Comparison of ENCODE assay signal across 9 cellular contexts in the genomic region with DNA sequence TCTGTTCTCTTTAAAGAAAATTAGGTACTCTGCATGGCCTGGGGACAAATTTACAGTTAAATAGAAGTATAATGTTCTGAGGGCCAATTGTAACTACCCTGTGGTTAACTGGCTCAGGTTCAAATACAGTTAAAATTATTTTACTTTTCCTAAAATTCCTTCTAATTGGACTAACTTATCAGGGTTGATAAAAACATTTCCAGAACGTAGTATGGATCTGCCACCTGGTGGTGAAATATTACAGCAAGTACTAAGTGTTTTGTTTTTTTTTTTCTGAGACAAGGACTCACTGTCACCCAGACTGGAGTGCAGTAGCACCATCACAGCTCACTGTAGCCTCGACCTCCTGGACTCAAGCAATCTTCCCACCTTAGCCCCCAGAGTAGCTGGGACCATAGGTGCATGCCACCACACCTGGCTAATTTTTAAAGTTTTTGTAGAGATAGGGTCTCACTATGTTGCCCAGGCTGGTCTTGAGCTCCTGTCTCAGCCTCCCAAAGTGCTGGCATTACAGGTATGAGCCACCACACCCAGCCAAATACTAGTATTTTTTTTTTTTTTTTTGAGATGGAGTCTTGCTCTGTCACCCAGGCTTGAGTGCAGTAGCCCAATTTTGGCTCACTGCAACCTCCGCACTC. TPM values are rescaled to one million over a fixed set of nuclear protein-coding genes. Genes with fewer than 3 reads are reported as not detected.
DNase-seq lines count a peak whose midpoint lies in the region; ATAC-seq lines count a peak whose summit lies in the region.
"Had no signal": no experiment of that assay in that cellular context is flagged by ENCODE, and none has a peak within 500 bp of the region (broad histone marks: within the 10 kb centered on the region; RNA-seq: fewer than 3 reads in every experiment).

No MANE protein-coding gene starts in this region.

- H3K36me3 Mint-ChIP-seq in activated T-cell treated with anti-CD3 and anti-CD28 coated beads, Interleukin-2, amount 50 U/mL, for 72 hours (ENCODE audit: insufficient read depth in 2 of 2) = no peaks in the 10 kb centered on the region

- H3K9me3 ChIP-seq in right cardiac atrium (ENCODE audit: control insufficient read depth, low read length) = no peaks in the 10 kb centered on the region

- H3K4me3 Mint-ChIP-seq in activated T-cell treated with anti-CD3 and anti-CD28 coated beads, Interleukin-2, amount 50 U/mL, for 72 hours = no peak overlapping the region

- peaks cover 2% of the 10 kb centered on the region for H3K27me3 ChIP-seq in right cardiac atrium (ENCODE audit: control insufficient read depth, insufficient read depth)

- no peak for ATAC-seq in activated T-cell treated with anti-CD3 and anti-CD28 coated beads, Interleukin-2, amount 50 U/mL, for 72 hours (replicated peaks in 1 of 2)
- peak; percentile 29 to 54 for ATAC-seq in right cardiac atrium
- no peak for ATAC-seq in HG03095 (IDR thresholded peaks at IDR 0.05; ENCODE audit: unreplicated experiment)

- peaks cover 1% of the 10 kb centered on the region for H3K4me1 ChIP-seq in right cardiac atrium (ENCODE audit: control insufficient read depth, insufficient read depth, low read length)

- intact Hi-C loops in right cardiac atrium (cut with DNase I) = loop anchor here in 2 of 4 donors (2.0 to 5.0 kb wide), 2 partner anchors 284 to 285 kb away; no protein-coding TSS in a partner anchor

- no peak overlapping the region for H3K4me3 ChIP-seq in right cardiac atrium (ENCODE audit: low read length)

- H3K4me1 Mint-ChIP-seq in activated T-cell treated with anti-CD3 and anti-CD28 coated beads, Interleukin-2, amount 50 U/mL, for 72 hours (ENCODE audit: low read depth) = peaks cover 5% of the 10 kb centered on the region

- no peaks in the 10 kb centered on the region for H3K9me3 Mint-ChIP-seq in activated T-cell treated with anti-CD3 and anti-CD28 coated beads, Interleukin-2, amount 50 U/mL, for 72 hours

- no peak overlapping the region for H3K27ac Mint-ChIP-seq in activated T-cell treated with anti-CD3 and anti-CD28 coated beads, Interleukin-2, amount 50 U/mL, for 72 hours

- peak; percentile 4 for DNase-seq in stimulated activated CD4-positive, alpha-beta T cell treated with anti-CD3 and anti-CD28 coated beads, Interleukin-2, amount 100 ng/mL, for 4 hours (ENCODE audit: low read depth)
- DNase-seq in stimulated activated CD4-positive, alpha-beta T cell treated with anti-CD3 and anti-CD28 coated beads, Interleukin-15, amount 100 ng/mL, for 24 hours = no peak
- peak; percentile 59 for DNase-seq in NCI-H1105 (lab: John Stamatoyannopoulos, UW)
- peak; percentile 2 to 23 for DNase-seq in activated T-cell treated with anti-CD3 and anti-CD28 coated beads, Interleukin-2, amount 50 U/mL, for 72 hours
- DNase-seq in right cardiac atrium = peak in 1 of 3 donors; percentile 24
- DNase-seq in smooth muscle cell of the brain vasculature (ENCODE audit: low read depth, low spot score) = peak; percentile 43
- no peak for DNase-seq in KG1 (lab: John Stamatoyannopoulos, UW)

- no peak overlapping the region for H3K27ac ChIP-seq in right cardiac atrium (ENCODE audit: low read length)
- H3K27ac ChIP-seq: epithelial cell of prostate had no signal

- H3K27me3 Mint-ChIP-seq in activated T-cell treated with anti-CD3 and anti-CD28 coated beads, Interleukin-2, amount 50 U/mL, for 72 hours (ENCODE audit: low read depth) = peaks cover 5% of the 10 kb centered on the region

- WGBS in right cardiac atrium = 33% methylated on average over 3 of the region's 3 CpGs

RNA-seq across cellular contexts. Expression of a gene that starts 29.2 kb away (rescaled TPM):
- total RNA-seq in activated T-cell treated with anti-CD3 and anti-CD28 coated beads, Interleukin-2, amount 50 U/mL, for 72 hours = 1 to 10 TPM; 7.0 to 8.1 TPM
- 10 to 100 TPM; 11.5 to 17.2 (median 15.9) TPM for total RNA-seq in right cardiac atrium
- 7.5 TPM for polyA plus RNA-seq in right cardiac atrium

Comparison
In these comparisons a context has a peak if more than half of its experiments do, and no peak if none do; other contexts are left out.
1. DNase-seq: peak in stimulated activated CD4-positive, alpha-beta T cell treated with anti-CD3 and anti-CD28 coated beads, Interleukin-2, amount 100 ng/mL, for 4 hours (single experiment), NCI-H1105 (single experiment), activated T-cell treated with anti-CD3 and anti-CD28 coated beads, Interleukin-2, amount 50 U/mL, for 72 hours (2 of 2) and smooth muscle cell of the brain vasculature (single experiment); none in stimulated activated CD4-positive, alpha-beta T cell treated with anti-CD3 and anti-CD28 coated beads, Interleukin-15, amount 100 ng/mL, for 24 hours (single experiment) and KG1 (single experiment).
2. ATAC-seq: peak in right cardiac atrium (2 of 2); none in activated T-cell treated with anti-CD3 and anti-CD28 coated beads, Interleukin-2, amount 50 U/mL, for 72 hours (0 of 2) and HG03095 (single experiment).